ENCODE assay signal across 1 cellular context in the genomic region with DNA sequence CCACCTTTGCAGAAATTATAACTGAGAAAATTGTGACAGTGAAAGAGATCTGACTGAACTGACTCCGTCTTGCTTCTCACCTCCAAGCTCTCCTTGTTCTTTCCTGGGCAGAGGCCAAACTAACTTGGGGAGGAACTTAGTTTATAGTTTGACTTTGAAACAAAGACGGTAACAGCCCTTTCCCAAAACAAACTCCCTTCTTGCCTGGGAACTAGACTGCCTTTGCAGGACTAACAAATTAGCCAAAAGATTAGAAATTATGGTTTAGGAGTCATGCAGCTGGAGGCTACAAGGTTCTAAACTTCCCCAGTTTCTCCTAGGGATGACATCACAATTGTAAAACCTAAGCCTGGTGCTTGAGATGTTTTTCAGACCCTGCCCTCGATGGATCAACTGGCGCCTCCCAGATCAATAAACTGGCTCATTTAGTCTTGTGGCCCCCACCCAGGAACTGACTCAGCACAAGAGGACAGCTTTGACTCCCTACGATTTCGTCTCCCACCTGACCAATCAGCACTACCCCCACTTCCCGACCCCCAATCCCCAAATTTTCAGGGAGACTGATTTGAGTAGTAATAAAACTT.
TF ChIP-seq lines count a peak whose summit lies in the region.

No MANE protein-coding gene starts in this region.

TF ChIP-seq in HEK293, 187 proteins besides CTCF, POLR2A, EP300 and RAD21 (continued from another document):
- TF ChIP-seq, protein P1, sequence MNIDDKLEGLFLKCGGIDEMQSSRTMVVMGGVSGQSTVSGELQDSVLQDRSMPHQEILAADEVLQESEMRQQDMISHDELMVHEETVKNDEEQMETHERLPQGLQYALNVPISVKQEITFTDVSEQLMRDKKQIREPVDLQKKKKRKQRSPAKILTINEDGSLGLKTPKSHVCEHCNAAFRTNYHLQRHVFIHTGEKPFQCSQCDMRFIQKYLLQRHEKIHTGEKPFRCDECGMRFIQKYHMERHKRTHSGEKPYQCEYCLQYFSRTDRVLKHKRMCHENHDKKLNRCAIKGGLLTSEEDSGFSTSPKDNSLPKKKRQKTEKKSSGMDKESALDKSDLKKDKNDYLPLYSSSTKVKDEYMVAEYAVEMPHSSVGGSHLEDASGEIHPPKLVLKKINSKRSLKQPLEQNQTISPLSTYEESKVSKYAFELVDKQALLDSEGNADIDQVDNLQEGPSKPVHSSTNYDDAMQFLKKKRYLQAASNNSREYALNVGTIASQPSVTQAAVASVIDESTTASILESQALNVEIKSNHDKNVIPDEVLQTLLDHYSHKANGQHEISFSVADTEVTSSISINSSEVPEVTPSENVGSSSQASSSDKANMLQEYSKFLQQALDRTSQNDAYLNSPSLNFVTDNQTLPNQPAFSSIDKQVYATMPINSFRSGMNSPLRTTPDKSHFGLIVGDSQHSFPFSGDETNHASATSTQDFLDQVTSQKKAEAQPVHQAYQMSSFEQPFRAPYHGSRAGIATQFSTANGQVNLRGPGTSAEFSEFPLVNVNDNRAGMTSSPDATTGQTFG (tag by site-specific recombination; IDR thresholded peaks at IDR 0.05; ENCODE audit: borderline replicate concordance): no peak
- TF ChIP-seq MZF1 (tag by site-specific recombination; IDR thresholded peaks at IDR 0.05; ENCODE audit: borderline replicate concordance) (no peak), GLI4 (tag by site-specific recombination; IDR thresholded peaks at IDR 0.05) (no peak), SCRT1 (tag by site-specific recombination; IDR thresholded peaks at IDR 0.05; ENCODE audit: borderline replicate concordance) (no peak), ZNF121 (tag by site-specific recombination; IDR thresholded peaks at IDR 0.05) (no peak), ZNF354C (tag by site-specific recombination; IDR thresholded peaks at IDR 0.05; ENCODE audit: borderline replicate concordance, low read depth) (no peak)
- TF ChIP-seq, protein P2, sequence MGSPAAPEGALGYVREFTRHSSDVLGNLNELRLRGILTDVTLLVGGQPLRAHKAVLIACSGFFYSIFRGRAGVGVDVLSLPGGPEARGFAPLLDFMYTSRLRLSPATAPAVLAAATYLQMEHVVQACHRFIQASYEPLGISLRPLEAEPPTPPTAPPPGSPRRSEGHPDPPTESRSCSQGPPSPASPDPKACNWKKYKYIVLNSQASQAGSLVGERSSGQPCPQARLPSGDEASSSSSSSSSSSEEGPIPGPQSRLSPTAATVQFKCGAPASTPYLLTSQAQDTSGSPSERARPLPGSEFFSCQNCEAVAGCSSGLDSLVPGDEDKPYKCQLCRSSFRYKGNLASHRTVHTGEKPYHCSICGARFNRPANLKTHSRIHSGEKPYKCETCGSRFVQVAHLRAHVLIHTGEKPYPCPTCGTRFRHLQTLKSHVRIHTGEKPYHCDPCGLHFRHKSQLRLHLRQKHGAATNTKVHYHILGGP (tag by site-specific recombination; IDR thresholded peaks at IDR 0.05): no peak
